Comparison of ENCODE assay signal across 8 cellular contexts in genomic region chr20:38962044-38962897, GRCh38. TPM values are rescaled to one million over a fixed set of nuclear protein-coding genes. Genes with fewer than 3 reads are reported as not detected.
DNase-seq lines count a peak whose midpoint lies in the region; TF ChIP-seq lines count a peak whose summit lies in the region.

A gene with protein sequence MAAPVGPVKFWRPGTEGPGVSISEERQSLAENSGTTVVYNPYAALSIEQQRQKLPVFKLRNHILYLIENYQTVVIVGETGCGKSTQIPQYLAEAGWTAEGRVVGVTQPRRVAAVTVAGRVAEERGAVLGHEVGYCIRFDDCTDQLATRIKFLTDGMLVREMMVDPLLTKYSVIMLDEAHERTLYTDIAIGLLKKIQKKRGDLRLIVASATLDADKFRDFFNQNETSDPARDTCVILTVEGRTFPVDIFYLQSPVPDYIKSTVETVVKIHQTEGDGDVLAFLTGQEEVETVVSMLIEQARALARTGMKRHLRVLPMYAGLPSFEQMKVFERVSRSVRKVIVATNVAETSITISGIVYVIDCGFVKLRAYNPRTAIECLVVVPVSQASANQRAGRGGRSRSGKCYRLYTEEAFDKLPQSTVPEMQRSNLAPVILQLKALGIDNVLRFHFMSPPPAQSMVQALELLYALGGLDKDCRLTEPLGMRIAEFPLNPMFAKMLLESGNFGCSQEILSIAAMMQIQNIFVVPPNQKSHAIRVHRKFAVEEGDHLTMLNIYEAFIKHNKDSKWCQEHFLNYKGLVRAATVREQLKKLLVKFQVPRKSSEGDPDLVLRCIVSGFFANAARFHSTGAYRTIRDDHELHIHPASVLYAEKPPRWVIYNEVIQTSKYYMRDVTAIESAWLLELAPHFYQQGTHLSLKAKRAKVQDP (plus strand): TSS chr20:38962344. CDS start chr20:38962368, 24 bp downstream.

- peak within 1 kb of the TSS; percentile 96 for H3K4me3 Mint-ChIP-seq in activated naive CD4-positive, alpha-beta T cell treated with anti-CD3 and anti-CD28 coated beads, Interleukin-2, amount 10 ng/mL, durations not matched to agents 7 days and 5 days

- no peak for TF ChIP-seq EP300 in suprapubic skin (IDR thresholded peaks at IDR 0.05)

- H3K27me3 ChIP-seq in GM06990 (replicated peaks; ENCODE audit: control insufficient read depth, insufficient read depth, low read length) (no peaks in the 10 kb centered on the region), suprapubic skin (no peaks in the 10 kb centered on the region)

- H3K36me3 ChIP-seq in GM06990 (ENCODE audit: control insufficient read depth, insufficient read depth, low read length): no peaks in the 10 kb centered on the region; the same call in 1 of the 2 replicates
- H3K36me3 ChIP-seq in suprapubic skin: no peaks in the 10 kb centered on the region

- H3K4me1 Mint-ChIP-seq in activated naive CD4-positive, alpha-beta T cell treated with anti-CD3 and anti-CD28 coated beads, Interleukin-2, amount 10 ng/mL, durations not matched to agents 7 days and 5 days: peaks cover 33% of the 10 kb centered on the region

- DNase-seq in GM06990 (ENCODE audit: extremely low read depth, insufficient read length): peak; percentile 99
- peak; percentile 81 for DNase-seq in HFF-Myc (ENCODE audit: extremely low read depth, low read depth)
- peak; percentile 97 for DNase-seq in NAMALWA (ENCODE audit: low spot score)
- peak; percentile 98 for DNase-seq in SK-N-DZ (ENCODE audit: low spot score)
- peak; percentile 99 for DNase-seq in activated naive CD4-positive, alpha-beta T cell treated with anti-CD3 and anti-CD28 coated beads, Interleukin-2, amount 10 ng/mL, durations not matched to agents 7 days and 5 days
- peak; percentile 99 for DNase-seq in germinal center (ENCODE audit: low spot score)
- DNase-seq in nucleus accumbens (lab: John Stamatoyannopoulos, UW): peak; percentile 23 to 99 (median 96)
- peak; percentile 98 for DNase-seq in suprapubic skin (ENCODE audit: low spot score in 2 of 2)

- no peaks in the 10 kb centered on the region for H3K9me3 Mint-ChIP-seq in activated naive CD4-positive, alpha-beta T cell treated with anti-CD3 and anti-CD28 coated beads, Interleukin-2, amount 10 ng/mL, durations not matched to agents 7 days and 5 days

- WGBS in suprapubic skin: under 1% methylated on average over 13 of the region's 70 CpGs

- H3K27ac ChIP-seq in suprapubic skin: peak within 1 kb of the TSS; percentile 90

- CTCF ChIA-PET in activated naive CD4-positive, alpha-beta T cell treated with anti-CD3 and anti-CD28 coated beads, Interleukin-2, amount 10 ng/mL, durations not matched to agents 7 days and 5 days (lab: Charles Lee): interaction anchor here (0.8 to 3.5 kb wide), 13 partner anchors 9 to 317 kb away, joined by 3 to 16 read pairs (median 4); partner anchors contain the start of gene FAM83D

- peaks cover 2% of the 10 kb centered on the region for H3K36me3 Mint-ChIP-seq in activated naive CD4-positive, alpha-beta T cell treated with anti-CD3 and anti-CD28 coated beads, Interleukin-2, amount 10 ng/mL, durations not matched to agents 7 days and 5 days

- TF ChIP-seq CTCF in GM06990 (IDR thresholded peaks at IDR 0.05; ENCODE audit: insufficient read depth, low read length, poor library complexity, severe bottlenecking) (peak; percentile 48), HFF-Myc (IDR thresholded peaks at IDR 0.05; ENCODE audit: low read depth, low read length, missing control alignments) (peak; percentile 25), suprapubic skin (IDR thresholded peaks at IDR 0.05) (peak in 1 of 2 donors; percentile 17)

- H3K27me3 Mint-ChIP-seq in activated naive CD4-positive, alpha-beta T cell treated with anti-CD3 and anti-CD28 coated beads, Interleukin-2, amount 10 ng/mL, durations not matched to agents 7 days and 5 days: no peaks in the 10 kb centered on the region

- H3K27ac Mint-ChIP-seq in activated naive CD4-positive, alpha-beta T cell treated with anti-CD3 and anti-CD28 coated beads, Interleukin-2, amount 10 ng/mL, durations not matched to agents 7 days and 5 days: peak within 1 kb of the TSS; percentile 90

- peak within 1 kb of the TSS; percentile 90 for H3K4me3 ChIP-seq in GM06990 (replicated peaks; ENCODE audit: low read depth, low read length)
- peak within 1 kb of the TSS; percentile 77 for H3K4me3 ChIP-seq in HFF-Myc (replicated peaks; ENCODE audit: low read depth, low read length)
- peak within 1 kb of the TSS; percentile 85 for H3K4me3 ChIP-seq in suprapubic skin

- no peak for TF ChIP-seq POLR2A in suprapubic skin (IDR thresholded peaks at IDR 0.05)

- no peaks in the 10 kb centered on the region for H3K9me3 ChIP-seq in suprapubic skin

- peaks cover 15% of the 10 kb centered on the region for H3K4me1 ChIP-seq in suprapubic skin

RNA-seq across cellular contexts. Expression of the gene that starts here (rescaled TPM):
- 36.2 and 40.9 TPM in 2 replicates for polyA plus RNA-seq in SK-N-DZ (2014; cell fraction: cytosol; rRNA removed)
- 48.7 and 57.3 TPM in 2 replicates for polyA plus RNA-seq in SK-N-DZ (2014; cell fraction: nucleus; rRNA removed)
- total RNA-seq in suprapubic skin: 10 to 100 TPM in 2 of 4 donors, 1 to 10 TPM in 2; 8.4 to 22.9 (median 11.9) TPM

Comparison
In these comparisons a context has a peak if more than half of its experiments do, and no peak if none do; other contexts are left out.
1. Peak in every context shown above with its lines: DNase-seq, H3K4me3 ChIP-seq and H3K27ac ChIP-seq.